In genomic region chr1:175191654-175192053, GRCh38 we compare ENCODE assay signal across 8 cellular contexts. TPM values are rescaled to one million over a fixed set of nuclear protein-coding genes. Genes with fewer than 3 reads are reported as not detected.
DNase-seq lines count a peak whose midpoint lies in the region; ATAC-seq and TF ChIP-seq lines count a peak whose summit lies in the region.

No MANE protein-coding gene starts in this region.

- H3K27ac Mint-ChIP-seq in CD4-positive, alpha-beta memory T cell, result peak overlapping the region; percentile 92 to 98 (median 96)
- no peak overlapping the region for H3K27ac Mint-ChIP-seq in endothelial cell (ENCODE audit: unreplicated experiment)
- H3K27ac Mint-ChIP-seq in naive thymus-derived CD8-positive, alpha-beta T cell, result peak overlapping the region; percentile 90 to 97 (median 94)

- no peaks in the 10 kb centered on the region for H3K36me3 ChIP-seq in CD4-positive, alpha-beta memory T cell (ENCODE audit: insufficient read depth, low read length)
- H3K36me3 ChIP-seq in PC-9 (ENCODE audit: low read depth), result 0 out of 2 replicates have a peak, but pooled peaks cover 3% of the 10 kb centered on the region

- BruUV-seq in PC-9 (replicated peaks; lab: Mats Ljungman, UMichigan), result no TSS peak

- CTCF ChIA-PET in CD4-positive, alpha-beta memory T cell (lab: Charles Lee; ENCODE audit: partially characterized antibody), result interaction anchor here (0.6 to 7.9 kb wide), 16 partner anchors 10 to 168 kb away, joined by 3 to 69 read pairs (median 4); partner anchors contain the start of gene MRPS14
- CTCF ChIA-PET in PC-9 (lab: Charles Lee), result interaction anchor here (0.6 to 1.0 kb wide), 2 partner anchors 40 to 1330 kb away, joined by 3 to 9 read pairs; no protein-coding TSS in a partner anchor

- TF ChIP-seq CTCF in PC-9 (conservative IDR thresholded peaks at IDR 0.05) (no peak), endothelial cell (IDR thresholded peaks at IDR 0.05; ENCODE audit: unreplicated experiment) (no peak)

- H3K79me2 ChIP-seq in PC-9 (ENCODE audit: low read depth), result peaks cover 16% of the 10 kb centered on the region

- no peaks in the 10 kb centered on the region for H3K27me3 ChIP-seq in CD4-positive, alpha-beta memory T cell (ENCODE audit: insufficient read depth, low read length)
- no peaks in the 10 kb centered on the region for H3K27me3 ChIP-seq in PC-9 (ENCODE audit: insufficient read depth, low read depth)

- peaks cover 20 to 37% of the 10 kb centered on the region in 2 donors for H3K36me3 Mint-ChIP-seq in CD4-positive, alpha-beta memory T cell
- no peaks in the 10 kb centered on the region for H3K36me3 Mint-ChIP-seq in endothelial cell (ENCODE audit: low read depth, unreplicated experiment)
- H3K36me3 Mint-ChIP-seq in naive thymus-derived CD8-positive, alpha-beta T cell, result peaks cover 5 to 12% (median 10%) of the 10 kb centered on the region in 3 donors

- DNase-seq in CD4-positive, alpha-beta memory T cell, result peak; percentile 42 to 62 (median 50)
- no peak for DNase-seq in PC-9
- DNase-seq in endothelial cell (ENCODE audit: low spot score), result no peak
- peak in 4 of 10 donors; percentile 9 to 50 (median 32) for DNase-seq in naive thymus-derived CD8-positive, alpha-beta T cell
- DNase-seq in retina, result no peak
- no peak for DNase-seq in NCI-H526 treated with DMSO at 0.1 percent for 48 hours (lab: John Stamatoyannopoulos, UW)
- DNase-seq in NCI-H524 treated with DMSO at 0.1 percent for 48 hours (lab: John Stamatoyannopoulos, UW), result no peak

- H3K9me3 ChIP-seq in CD4-positive, alpha-beta memory T cell (ENCODE audit: control insufficient read depth in 1 of 2, low read length in 2 of 2), result no peaks in the 10 kb centered on the region
- H3K9me3 ChIP-seq in PC-9 (ENCODE audit: insufficient read depth, low read depth), result no peaks in the 10 kb centered on the region

- peaks cover 55% of the 10 kb centered on the region for H3K4me1 ChIP-seq in CD4-positive, alpha-beta memory T cell (ENCODE audit: insufficient read depth, low read length)
- H3K4me1 ChIP-seq in PC-9 (replicated peaks; ENCODE audit: insufficient read depth), result peaks cover 24% of the 10 kb centered on the region

- H3K9me2 ChIP-seq in PC-9 (ENCODE audit: insufficient read depth), result no peaks in the 10 kb centered on the region

- H3K4me3 Mint-ChIP-seq in CD4-positive, alpha-beta memory T cell, result peak overlapping the region; percentile 92 to 99 (median 98)
- peak overlapping the region; percentile 92 for H3K4me3 Mint-ChIP-seq in endothelial cell (ENCODE audit: unreplicated experiment)
- peak overlapping the region; percentile 95 to 99 (median 98) for H3K4me3 Mint-ChIP-seq in naive thymus-derived CD8-positive, alpha-beta T cell

- peak overlapping the region; percentile 95 for H2AFZ ChIP-seq in PC-9

- ATAC-seq in GM21723 (IDR thresholded peaks at IDR 0.05; ENCODE audit: unreplicated experiment), result peak; percentile 22
- peak; percentile 44 to 58 for ATAC-seq in naive thymus-derived CD8-positive, alpha-beta T cell

- no peaks in the 10 kb centered on the region for H3K9me3 Mint-ChIP-seq in CD4-positive, alpha-beta memory T cell
- H3K9me3 Mint-ChIP-seq in endothelial cell (ENCODE audit: unreplicated experiment), result no peaks in the 10 kb centered on the region
- no peaks in the 10 kb centered on the region for H3K9me3 Mint-ChIP-seq in naive thymus-derived CD8-positive, alpha-beta T cell

- no peaks in the 10 kb centered on the region for H4K20me1 ChIP-seq in PC-9 (ENCODE audit: insufficient read depth)

- H3K27ac ChIP-seq in CD4-positive, alpha-beta memory T cell (ENCODE audit: low read depth, low read length), result peak overlapping the region; percentile 75
- H3K27ac ChIP-seq in PC-9, result peak overlapping the region; percentile 77

- intact Hi-C loops in CD4-positive, alpha-beta memory T cell (cut with micrococcal nuclease), result loop anchor here (2.0 kb wide), 3 partner anchors 23 to 169 kb away; partner anchors contain the start of gene MRPS14
- intact Hi-C loops in PC-9 (cut with micrococcal nuclease; ENCODE audit: unreplicated experiment), result loop anchor here (2.0 to 10.0 kb wide), 3 partner anchors 33 to 1015 kb away; partner anchors contain the start of gene COP1

- H3K27me3 Mint-ChIP-seq in CD4-positive, alpha-beta memory T cell, result no peaks in the 10 kb centered on the region
- no peaks in the 10 kb centered on the region for H3K27me3 Mint-ChIP-seq in endothelial cell (ENCODE audit: unreplicated experiment)
- H3K27me3 Mint-ChIP-seq in naive thymus-derived CD8-positive, alpha-beta T cell, result no peaks in the 10 kb centered on the region

- POLR2A ChIA-PET in CD4-positive, alpha-beta memory T cell (lab: Charles Lee; ENCODE audit: partially characterized antibody), result interaction anchor here (0.7 to 6.8 kb wide), 13 partner anchors 8 to 192 kb away, joined by 3 to 112 read pairs (median 5); partner anchors contain the start of genes CACYBP and MRPS14
- POLR2A ChIA-PET in PC-9 (lab: Charles Lee; ENCODE audit: unreplicated experiment), result no interaction called here
- POLR2A ChIA-PET in naive thymus-derived CD8-positive, alpha-beta T cell (lab: Charles Lee), result interaction anchor here (0.8 to 6.6 kb wide), 6 partner anchors 9 to 193 kb away, joined by 3 to 55 read pairs (median 4); no protein-coding TSS in a partner anchor

- H3K4me2 ChIP-seq in PC-9, result peak overlapping the region; percentile 89

- peaks cover 45 to 79% (median 57%) of the 10 kb centered on the region in 4 donors for H3K4me1 Mint-ChIP-seq in CD4-positive, alpha-beta memory T cell
- H3K4me1 Mint-ChIP-seq in endothelial cell (ENCODE audit: unreplicated experiment), result peaks cover 19% of the 10 kb centered on the region
- peaks cover 31 to 84% (median 54%) of the 10 kb centered on the region in 4 donors for H3K4me1 Mint-ChIP-seq in naive thymus-derived CD8-positive, alpha-beta T cell

- peak overlapping the region; percentile 85 to 91 for H3K4me3 ChIP-seq in CD4-positive, alpha-beta memory T cell (ENCODE audit: low read length in 2 of 2)
- H3K4me3 ChIP-seq in PC-9, result peak overlapping the region; percentile 98

- peaks cover 16% of the 10 kb centered on the region for H3F3A ChIP-seq in PC-9 (ENCODE audit: insufficient read depth, low read depth)

RNA-seq across cellular contexts. Expression of gene KIAA0040, which starts 0.9 kb away (rescaled TPM):
- 10 to 100 TPM; 28.7 to 33.6 TPM for total RNA-seq in CD4-positive, alpha-beta memory T cell
- 10 to 100 TPM; 36.2 to 53.8 TPM for polyA plus RNA-seq in CD4-positive, alpha-beta memory T cell
- total RNA-seq in PC-9 (2021) (8.8 and 9.5 TPM in 2 replicates), endothelial cell (ENCODE audit: unreplicated experiment) (4.1 TPM)
- 10 to 100 TPM; 25.1 to 25.7 TPM for total RNA-seq in naive thymus-derived CD8-positive, alpha-beta T cell
- polyA plus RNA-seq in naive thymus-derived CD8-positive, alpha-beta T cell, result 10 to 100 TPM; 26.0 to 32.5 (median 28.9) TPM

Comparison
In these comparisons a context has a peak if more than half of its experiments do, and no peak if none do; other contexts are left out.
1. DNase-seq: peak in CD4-positive, alpha-beta memory T cell (5 of 5); none in PC-9 (0 of 2), endothelial cell (single experiment), retina (single experiment), NCI-H526 treated with DMSO at 0.1 percent for 48 hours (single experiment) and NCI-H524 treated with DMSO at 0.1 percent for 48 hours (single experiment).
2. Peak in every context shown above with its lines, with median percentiles within 50 percentile points of each other: H3K4me3 Mint-ChIP-seq.